ENCODE assay signal across 20 cellular contexts in the genomic region with DNA sequence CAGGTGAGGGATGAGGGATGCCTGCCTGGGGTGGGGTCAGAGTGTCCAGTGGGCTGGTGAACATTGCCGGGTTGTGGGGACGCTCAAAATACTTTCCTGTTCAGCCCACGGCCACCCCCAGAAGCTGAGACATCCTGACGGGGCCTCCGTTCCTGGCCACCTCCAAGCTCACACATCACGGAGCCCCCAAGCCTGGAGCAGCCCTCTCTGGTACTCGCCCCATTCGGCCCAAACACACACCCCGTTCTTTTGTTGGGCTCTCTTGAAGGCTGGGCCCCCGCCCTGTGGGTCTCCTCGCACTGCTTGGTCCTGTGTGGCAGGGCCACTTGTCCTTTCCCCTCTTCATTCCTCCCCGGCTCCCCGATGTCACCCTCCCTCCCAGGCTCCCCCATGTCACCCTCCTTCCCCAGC.
DNase-seq lines count a peak whose midpoint lies in the region; TF ChIP-seq lines count a peak whose summit lies in the region.
"Had no signal": no experiment of that assay in that cellular context is flagged by ENCODE, and none has a peak within 500 bp of the region (broad histone marks: within the 10 kb centered on the region; RNA-seq: fewer than 3 reads in every experiment).

No MANE protein-coding gene starts in this region.

- TF ChIP-seq EP300 in sigmoid colon (IDR thresholded peaks at IDR 0.05) = no peak

- no peaks in the 10 kb centered on the region for H3K36me3 ChIP-seq in hepatocyte (replicated peaks; ENCODE audit: insufficient read depth, low read depth)
- H3K36me3 ChIP-seq in sigmoid colon = no peaks in the 10 kb centered on the region
- H3K36me3 ChIP-seq: BLaER1 treated with 17β-estradiol and CSF1 and Interleukin-3, amounts not matched to agents 10 nM and 100 nM had no signal

- TF ChIP-seq POLR2A in sigmoid colon (IDR thresholded peaks at IDR 0.05) = no peak

- H3K4me3 ChIP-seq in hepatocyte = no peak overlapping the region
- no peak overlapping the region for H3K4me3 ChIP-seq in sigmoid colon
- H3K4me3 ChIP-seq: BLaER1 treated with 17β-estradiol and CSF1 and Interleukin-3, amounts not matched to agents 10 nM and 100 nM had no signal

- no peak overlapping the region for H3K4me2 ChIP-seq in hepatocyte
- H3K4me2 ChIP-seq: BLaER1 treated with 17β-estradiol and CSF1 and Interleukin-3, amounts not matched to agents 10 nM and 100 nM; KMS-11 had no signal

- no peak overlapping the region for H2AFZ ChIP-seq in hepatocyte

- no peaks in the 10 kb centered on the region for H3K9me3 ChIP-seq in hepatocyte (ENCODE audit: low read depth)
- no peaks in the 10 kb centered on the region for H3K9me3 ChIP-seq in sigmoid colon
- H3K9me3 ChIP-seq: BLaER1 treated with 17β-estradiol and CSF1 and Interleukin-3, amounts not matched to agents 10 nM and 100 nM had no signal

- intact Hi-C loops in sigmoid colon (cut with DNase I) = no loop called here

- H3K9me2 ChIP-seq in hepatocyte (replicated peaks; ENCODE audit: insufficient read depth) = no peaks in the 10 kb centered on the region

- DNase-seq in activated gamma-delta T cell treated with Interleukin-2 at 50 U/mL for 16 hours (peak; percentile 2), activated gamma-delta T cell (lab: John Stamatoyannopoulos, UW) (no peak), hepatocyte (ENCODE audit: low spot score) (peak; percentile 2), sigmoid colon (peak; percentile 41), SIG-M5 (lab: John Stamatoyannopoulos, UW) (no peak), NCI-H2196 treated with DMSO at 0.1 percent for 48 hours (lab: John Stamatoyannopoulos, UW; ENCODE audit: unreplicated experiment) (no peak), T-helper 1 cell (no peak)
- DNase-seq in activated CD8-positive, alpha-beta memory T cell treated with anti-CD3 and anti-CD28 coated beads, Interleukin-2, amount 50 U/mL, for 48 hours = peak; percentile 17
- DNase-seq: Calu3, GF-D8, H7, MV-4-11, NCI-H1417, NCI-H187, NCI-H226, NCI-H524, PC-3, RPMI8226 had no signal

- H3K27ac ChIP-seq in hepatocyte (no peak overlapping the region), sigmoid colon (no peak overlapping the region)
- H3K27ac ChIP-seq: BLaER1 treated with 17β-estradiol and CSF1 and Interleukin-3, amounts not matched to agents 10 nM and 100 nM; KMS-11 had no signal

- no peak for TF ChIP-seq CTCF in hepatocyte (IDR thresholded peaks at IDR 0.05; ENCODE audit: poor library complexity)
- TF ChIP-seq CTCF in sigmoid colon (IDR thresholded peaks at IDR 0.05) = no peak

- H3K27me3 ChIP-seq in hepatocyte = no peaks in the 10 kb centered on the region
- H3K27me3 ChIP-seq in sigmoid colon = peaks cover 0 to 32% (median 0%) of the 10 kb centered on the region in 3 donors
- H3K27me3 ChIP-seq: BLaER1 treated with 17β-estradiol and CSF1 and Interleukin-3, amounts not matched to agents 10 nM and 100 nM had no signal

- no peaks in the 10 kb centered on the region for H3K79me2 ChIP-seq in hepatocyte

- H3K4me1 ChIP-seq in hepatocyte (ENCODE audit: insufficient read depth) (no peaks in the 10 kb centered on the region), sigmoid colon (no peaks in the 10 kb centered on the region)
- H3K4me1 ChIP-seq: BLaER1 treated with 17β-estradiol and CSF1 and Interleukin-3, amounts not matched to agents 10 nM and 100 nM had no signal

- 82% methylated on average over 9 of the region's 13 CpGs for WGBS in hepatocyte (ENCODE audit: low lambda C conversion rate, missing lambda C conversion rate)
- 85 to 88% methylated on average over 13 of the region's 13 CpGs for WGBS in sigmoid colon, 2 donors

- no peaks in the 10 kb centered on the region for H4K20me1 ChIP-seq in hepatocyte (ENCODE audit: insufficient read depth, poor library complexity, severe bottlenecking)

Comparison
In these comparisons a context has a peak if more than half of its experiments do, and no peak if none do; other contexts are left out.
1. DNase-seq: peak in activated gamma-delta T cell treated with Interleukin-2 at 50 U/mL for 16 hours (single experiment), activated CD8-positive, alpha-beta memory T cell treated with anti-CD3 and anti-CD28 coated beads, Interleukin-2, amount 50 U/mL, for 48 hours (single experiment), hepatocyte (single experiment) and sigmoid colon (single experiment); none in activated gamma-delta T cell (single experiment), SIG-M5 (single experiment), NCI-H2196 treated with DMSO at 0.1 percent for 48 hours (single experiment) and T-helper 1 cell (0 of 5).